Comparison of ENCODE assay signal across 8 cellular contexts in the genomic region with DNA sequence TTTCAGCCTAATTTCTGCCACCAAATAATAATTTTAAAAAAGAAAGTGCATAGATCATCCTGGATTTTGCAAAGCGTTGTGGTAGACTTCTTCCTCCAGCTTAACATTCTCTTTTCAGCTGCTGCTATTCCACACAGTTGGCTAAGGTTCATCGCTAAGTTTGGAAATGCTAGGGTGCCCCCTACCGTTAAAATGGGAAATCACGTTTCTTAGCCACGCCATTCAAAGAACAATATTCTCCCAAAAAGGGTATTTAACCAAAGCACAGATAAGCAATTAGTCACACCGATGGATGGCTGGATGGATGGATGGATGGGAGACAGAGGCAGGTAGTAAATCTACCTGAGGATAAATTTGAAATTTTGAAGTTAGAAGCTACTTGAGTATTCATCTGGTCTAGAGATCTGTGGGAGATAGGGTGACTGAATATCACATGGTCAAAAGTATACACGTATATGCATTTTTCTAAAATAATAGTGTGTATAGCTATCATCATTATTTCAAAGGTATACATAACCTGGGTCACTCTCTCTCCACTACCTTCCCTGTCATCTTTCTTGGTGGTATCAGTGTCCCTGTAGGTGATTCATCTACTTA.
DNase-seq lines count a peak whose midpoint lies in the region; ATAC-seq and TF ChIP-seq lines count a peak whose summit lies in the region.

No MANE protein-coding gene starts in this region.

- no peaks in the 10 kb centered on the region for H3K36me3 ChIP-seq in WERI-Rb-1
- no peaks in the 10 kb centered on the region for H3K36me3 ChIP-seq in upper lobe of right lung

- H3K9me3 ChIP-seq in WERI-Rb-1 (ENCODE audit: severe bottlenecking) = no peaks in the 10 kb centered on the region
- no peaks in the 10 kb centered on the region for H3K9me3 ChIP-seq in upper lobe of right lung

- no peaks in the 10 kb centered on the region for H3K4me1 ChIP-seq in upper lobe of right lung

- DNase-seq in Ammon's horn (ENCODE audit: low spot score) (peak; percentile 80), NCI-H2029 (lab: John Stamatoyannopoulos, UW) (peak; percentile 55), WERI-Rb-1 (peak; percentile 42), epidermal melanocyte (ENCODE audit: insufficient read length, low spot score) (peak; percentile 61), myocyte (ENCODE audit: low read depth) (peak; percentile 80), upper lobe of right lung (no peak)

- TF ChIP-seq CTCF in WERI-Rb-1 (IDR thresholded peaks at IDR 0.05; ENCODE audit: low read depth, low read length) = peak; percentile 65
- TF ChIP-seq CTCF in upper lobe of right lung (IDR thresholded peaks at IDR 0.05) = peak; percentile 82

- H3K27ac ChIP-seq in WERI-Rb-1 = no peak overlapping the region
- H3K27ac ChIP-seq in upper lobe of right lung = no peak overlapping the region

- ATAC-seq in GM18502 (IDR thresholded peaks at IDR 0.05; ENCODE audit: poor library complexity, unreplicated experiment) (peak; percentile 96), HG02884 (IDR thresholded peaks at IDR 0.05; ENCODE audit: unreplicated experiment) (peak; percentile 96), upper lobe of right lung (peak; percentile 87)

- H3K4me3 ChIP-seq in WERI-Rb-1 (ENCODE audit: low read depth, low read length) = no peak overlapping the region
- H3K4me3 ChIP-seq in upper lobe of right lung = no peak overlapping the region

- H3K27me3 ChIP-seq in WERI-Rb-1 (ENCODE audit: insufficient read depth, low read depth, severe bottlenecking) (no peaks in the 10 kb centered on the region), upper lobe of right lung (peaks cover 10% of the 10 kb centered on the region)

- intact Hi-C loops in upper lobe of right lung (cut with DNase I) = no loop called here
